In the genomic region with DNA sequence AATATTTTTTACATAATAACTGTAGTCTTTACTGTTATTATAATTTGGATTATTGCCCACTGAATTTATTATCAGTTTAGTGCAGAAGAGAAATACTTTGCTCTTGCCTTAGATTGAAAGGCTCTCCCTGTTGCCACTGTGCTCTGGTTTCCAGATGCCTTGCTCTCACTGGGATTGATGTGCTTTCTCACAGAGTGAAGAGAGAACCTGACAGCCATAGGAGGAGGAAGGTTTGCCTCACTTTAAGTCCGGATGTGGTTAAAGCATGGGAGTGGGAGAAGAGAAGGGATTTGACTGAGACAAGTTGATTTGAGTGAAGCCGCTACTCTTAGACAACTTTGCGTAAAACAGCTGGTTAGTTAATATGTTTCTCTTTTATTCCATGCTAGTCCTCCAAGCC, we compare ENCODE assay signal across 24 cellular contexts.
"Had no signal": no experiment of that assay in that cellular context is flagged by ENCODE, and none has a peak within 500 bp of the region (broad histone marks: within the 10 kb centered on the region; RNA-seq: fewer than 3 reads in every experiment).

No MANE protein-coding gene starts in this region.

- H3K36me3 ChIP-seq: lower lobe of right lung, transverse colon, vagina had no signal

- H3K27ac Mint-ChIP-seq: activated naive CD8-positive, alpha-beta T cell treated with anti-CD3 and anti-CD28 coated beads for 36 hours; activated T-helper 2 cell treated with anti-CD3 and anti-CD28 coated beads, Interferon-gamma antibody, Interleukin-2, Interleukin-4, amounts not matched to agents 10 μg/mL and 5 μg/mL and 100 μg/mL, durations not matched to agents 14 hours and 24 hours and 36 hours; stimulated activated naive B cell treated with anti-CD40 and anti-IgM and Interleukin-4, amounts not matched to agents 10 μg/mL and 1 μg/mL and 100 μg/mL, for 72 hours had no signal

- H3K9me3 ChIP-seq: lower lobe of right lung, transverse colon, vagina had no signal

- H3K4me3 Mint-ChIP-seq: activated naive CD8-positive, alpha-beta T cell treated with anti-CD3 and anti-CD28 coated beads for 36 hours; activated T-cell treated with anti-CD3 and anti-CD28 coated beads, Interleukin-2, amount 50 U/mL, for 4 hours; naive thymus-derived CD4-positive, alpha-beta T cell; neural crest cell; stimulated activated naive B cell treated with anti-CD40 and anti-IgM and Interleukin-4, amounts not matched to agents 10 μg/mL and 1 μg/mL and 100 μg/mL, for 72 hours had no signal

- ATAC-seq: activated T-cell treated with anti-CD3 and anti-CD28 coated beads, Interleukin-2, amount 50 U/mL, for 4 hours; lower lobe of right lung; naive thymus-derived CD4-positive, alpha-beta T cell; sciatic nerve; stimulated activated naive B cell treated with anti-CD40 and anti-IgM and Interleukin-4, amounts not matched to agents 10 μg/mL and 1 μg/mL and 100 μg/mL, for 72 hours had no signal

- H3K27ac ChIP-seq: coronary artery, epithelial cell of prostate, lower lobe of right lung, transverse colon, vagina had no signal

- H3K9me3 Mint-ChIP-seq: activated naive CD8-positive, alpha-beta T cell treated with anti-CD3 and anti-CD28 coated beads for 36 hours; activated T-cell treated with anti-CD3 and anti-CD28 coated beads, Interleukin-2, amount 50 U/mL, for 4 hours; activated T-helper 2 cell treated with anti-CD3 and anti-CD28 coated beads, Interferon-gamma antibody, Interleukin-2, Interleukin-4, amounts not matched to agents 10 μg/mL and 5 μg/mL and 100 μg/mL, durations not matched to agents 14 hours and 24 hours and 36 hours; neural crest cell; stimulated activated naive B cell treated with anti-CD40 and anti-IgM and Interleukin-4, amounts not matched to agents 10 μg/mL and 1 μg/mL and 100 μg/mL, for 72 hours had no signal

- DNase-seq: activated CD4-positive, alpha-beta T cell treated with anti-CD3 and anti-CD28 coated beads for 4 hours; activated CD4-positive, alpha-beta T cell treated with anti-CD3 and anti-CD28 coated beads, Interleukin-2, amount 50 U/mL, for 48 hours; activated CD4-positive, CD25-positive, alpha-beta regulatory T cell; activated CD8-positive, alpha-beta memory T cell treated with anti-CD3 and anti-CD28 coated beads, Interleukin-2, amount 50 U/mL, for 48 hours; activated naive CD4-positive, alpha-beta T cell; activated naive CD8-positive, alpha-beta T cell treated with anti-CD3 and anti-CD28 coated beads for 36 hours; activated T-cell treated with anti-CD3 and anti-CD28 coated beads, Interleukin-2, amount 50 U/mL, for 4 hours; amniotic stem cell; foreskin fibroblast; kidney; lower lobe of right lung; naive thymus-derived CD4-positive, alpha-beta T cell; posterior cingulate gyrus; small intestine; stimulated activated CD4-positive, alpha-beta T cell treated with anti-CD3 and anti-CD28 coated beads, Interleukin-2, amount 100 ng/mL, for 48 hours; stimulated activated CD8-positive, alpha-beta memory T cell treated with anti-CD3 and anti-CD28 coated beads, Interleukin-4, amount 100 ng/mL, for 48 hours; stimulated activated naive B cell treated with anti-CD40 and anti-IgM and Interleukin-4, amounts not matched to agents 10 μg/mL and 1 μg/mL and 100 μg/mL, for 72 hours; transverse colon had no signal

- H3K4me1 ChIP-seq: lower lobe of right lung had no signal

- H3K27me3 Mint-ChIP-seq: activated naive CD8-positive, alpha-beta T cell treated with anti-CD3 and anti-CD28 coated beads for 36 hours; naive thymus-derived CD4-positive, alpha-beta T cell; stimulated activated naive B cell treated with anti-CD40 and anti-IgM and Interleukin-4, amounts not matched to agents 10 μg/mL and 1 μg/mL and 100 μg/mL, for 72 hours had no signal

- H3K4me3 ChIP-seq: coronary artery, lower lobe of right lung, transverse colon, vagina had no signal

- H3K27me3 ChIP-seq: transverse colon, vagina had no signal
